Comparison of ENCODE assay signal across 18 cellular contexts in the genomic region with DNA sequence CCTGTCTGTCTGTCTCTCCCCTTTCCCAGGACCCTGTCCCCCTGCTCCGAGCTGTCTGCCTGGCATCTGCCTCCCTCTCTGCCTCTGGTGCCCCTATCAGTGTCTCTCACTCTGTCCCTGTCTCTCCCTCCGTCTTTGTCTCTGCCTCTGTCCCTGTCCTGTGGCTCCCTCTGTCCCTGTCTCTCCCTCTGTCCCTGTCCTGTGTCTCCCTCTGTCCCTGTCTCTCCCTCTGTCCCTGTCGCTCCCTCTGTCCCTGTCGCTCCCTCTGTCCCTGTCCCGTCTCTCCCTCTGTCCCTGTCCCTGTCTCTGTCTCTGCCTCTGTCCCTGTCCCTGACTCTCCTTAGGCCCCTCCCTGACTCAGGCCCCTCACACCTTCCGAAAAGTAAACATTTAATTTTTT.
A peak's percentile ranks its signal among the peaks of the same experiment; 100 is the strongest.
DNase-seq lines count a peak whose midpoint lies in the region; ATAC-seq and TF ChIP-seq lines count a peak whose summit lies in the region.
"Had no signal": no experiment of that assay in that cellular context is flagged by ENCODE, and none has a peak within 500 bp of the region (broad histone marks: within the 10 kb centered on the region; RNA-seq: fewer than 3 reads in every experiment).

No MANE protein-coding gene starts in this region.

- BruUV-seq in Caco-2 (replicated peaks; lab: Mats Ljungman, UMichigan), result no TSS peak

- H3K9me3 Mint-ChIP-seq in Caco-2 (ENCODE audit: unreplicated experiment) (no peaks in the 10 kb centered on the region), endodermal cell (no peaks in the 10 kb centered on the region), progenitor cell of endocrine pancreas (ENCODE audit: low read depth) (no peaks in the 10 kb centered on the region)
- H3K9me3 Mint-ChIP-seq in activated CD4-positive, alpha-beta T cell treated with anti-CD3 and anti-CD28 coated beads, Interleukin-2, amount 10 ng/mL, durations not matched to agents 7 days and 5 days, result no peaks in the 10 kb centered on the region
- H3K9me3 Mint-ChIP-seq: activated naive CD4-positive, alpha-beta T cell treated with anti-CD3 and anti-CD28 coated beads, Interleukin-2, amount 50 U/mL, for 72 hours; neural crest cell had no signal

- CTCF ChIA-PET in Caco-2 (lab: Charles Lee), result interaction anchor here (0.8 to 2.9 kb wide), 3 partner anchors 59 to 208 kb away, joined by 4 to 6 read pairs (median 5); no protein-coding TSS in a partner anchor
- CTCF ChIA-PET in activated CD4-positive, alpha-beta T cell treated with anti-CD3 and anti-CD28 coated beads, Interleukin-2, amount 10 ng/mL, durations not matched to agents 7 days and 5 days (lab: Charles Lee), result interaction anchor here (2.6 kb wide), 1 partner anchor 74 kb away, joined by 8 read pairs; no protein-coding TSS in a partner anchor

- POLR2A ChIA-PET in Caco-2 (lab: Charles Lee), result no interaction called here
- POLR2A ChIA-PET in activated CD4-positive, alpha-beta T cell treated with anti-CD3 and anti-CD28 coated beads, Interleukin-2, amount 10 ng/mL, durations not matched to agents 7 days and 5 days (lab: Charles Lee), result no interaction called here

- H3K4me3 Mint-ChIP-seq in Caco-2 (ENCODE audit: unreplicated experiment) (peak overlapping the region; percentile 54), endodermal cell (peak overlapping the region; percentile 32), progenitor cell of endocrine pancreas (ENCODE audit: low read depth) (no peak overlapping the region)
- H3K4me3 Mint-ChIP-seq in activated CD4-positive, alpha-beta T cell treated with anti-CD3 and anti-CD28 coated beads, Interleukin-2, amount 10 ng/mL, durations not matched to agents 7 days and 5 days, result no peak overlapping the region
- H3K4me3 Mint-ChIP-seq: neural crest cell had no signal

- DNase-seq in Caco-2 (no peak), endodermal cell (no peak), progenitor cell of endocrine pancreas (ENCODE audit: low spot score, unreplicated experiment) (no peak), tibial nerve (ENCODE audit: low spot score in 2 of 2) (no peak)
- DNase-seq in activated CD4-positive, alpha-beta T cell treated with anti-CD3 and anti-CD28 coated beads, Interleukin-2, amount 10 ng/mL, durations not matched to agents 7 days and 5 days, result no peak
- DNase-seq: AML-193, MV-4-11, NCI-H1694, NCI-H2227 treated with DMSO at 0.1 percent for 48 hours, NCI-H748 treated with DMSO at 0.1 percent for 48 hours, Right ventricle myocardium superior, SW 1271 had no signal

- peaks cover 29% of the 10 kb centered on the region for H3K27me3 Mint-ChIP-seq in Caco-2 (ENCODE audit: insufficient read depth, unreplicated experiment)
- peaks cover 83% of the 10 kb centered on the region for H3K27me3 Mint-ChIP-seq in endodermal cell (ENCODE audit: insufficient read depth)
- H3K27me3 Mint-ChIP-seq in progenitor cell of endocrine pancreas, result peaks cover 79% of the 10 kb centered on the region
- H3K27me3 Mint-ChIP-seq in activated CD4-positive, alpha-beta T cell treated with anti-CD3 and anti-CD28 coated beads, Interleukin-2, amount 10 ng/mL, durations not matched to agents 7 days and 5 days, result peaks cover 61% of the 10 kb centered on the region

- H3K4me1 Mint-ChIP-seq in Caco-2 (ENCODE audit: low read depth, unreplicated experiment) (no peaks in the 10 kb centered on the region), endodermal cell (peaks cover 11% of the 10 kb centered on the region), progenitor cell of endocrine pancreas (ENCODE audit: low read depth) (peaks cover 2% of the 10 kb centered on the region)
- H3K4me1 Mint-ChIP-seq in activated CD4-positive, alpha-beta T cell treated with anti-CD3 and anti-CD28 coated beads, Interleukin-2, amount 10 ng/mL, durations not matched to agents 7 days and 5 days, result peaks cover 5% of the 10 kb centered on the region
- H3K4me1 Mint-ChIP-seq: neural crest cell had no signal

- no peaks in the 10 kb centered on the region for H3K9me3 ChIP-seq in Caco-2
- H3K9me3 ChIP-seq in endodermal cell (ENCODE audit: control insufficient read depth, low read length), result no peaks in the 10 kb centered on the region
- H3K9me3 ChIP-seq in tibial nerve, result no peaks in the 10 kb centered on the region
- H3K9me3 ChIP-seq: ascending aorta, psoas muscle had no signal

- H3K9ac ChIP-seq in KMS-11 (no peak overlapping the region), endodermal cell (ENCODE audit: extremely low read depth, low read length, poor library complexity, severe bottlenecking) (no peak overlapping the region)

- H3K27ac ChIP-seq in KMS-11 (no peak overlapping the region), endodermal cell (ENCODE audit: low read depth, low read length) (no peak overlapping the region), tibial nerve (no peak overlapping the region)
- H3K27ac ChIP-seq: ascending aorta, psoas muscle had no signal

- no peaks in the 10 kb centered on the region for H4K20me1 ChIP-seq in KMS-11 (ENCODE audit: insufficient read depth)

- no peaks in the 10 kb centered on the region for H3K36me3 ChIP-seq in Caco-2 (ENCODE audit: control insufficient read depth, insufficient read depth, low read length)
- no peaks in the 10 kb centered on the region for H3K36me3 ChIP-seq in KMS-11 (ENCODE audit: insufficient read depth)
- H3K36me3 ChIP-seq in endodermal cell (ENCODE audit: control insufficient read depth, insufficient read depth, low read length), result no peaks in the 10 kb centered on the region
- H3K36me3 ChIP-seq in tibial nerve, result no peaks in the 10 kb centered on the region
- H3K36me3 ChIP-seq: ascending aorta had no signal

- ATAC-seq in HG03025 (IDR thresholded peaks at IDR 0.05; ENCODE audit: low FRiP score, unreplicated experiment), result no peak

- H3K4me2 ChIP-seq in KMS-11, result 0 out of 2 replicates have a peak overlapping the region, but pooled peaks have one; percentile 17

- H3K4me1 ChIP-seq in Caco-2 (0 out of 2 replicates have a peak, but pooled peaks cover 8% of the 10 kb centered on the region), KMS-11 (ENCODE audit: low read depth, poor library complexity, severe bottlenecking) (peaks cover 4% of the 10 kb centered on the region), endodermal cell (ENCODE audit: control insufficient read depth, insufficient read depth, low read length) (no peaks in the 10 kb centered on the region), tibial nerve (peaks cover 0 to 8% (median 0%) of the 10 kb centered on the region in 4 donors)
- H3K4me1 ChIP-seq: ascending aorta, psoas muscle had no signal

- no peak for TF ChIP-seq EP300 in tibial nerve (IDR thresholded peaks at IDR 0.05)

- TF ChIP-seq CTCF in Caco-2 (IDR thresholded peaks at IDR 0.05; ENCODE audit: insufficient read depth in 1 of 2, low read depth in 1 of 2, low read length in 1 of 2, severe bottlenecking in 1 of 2, unreplicated experiment in 1 of 2) (no peak), KMS-11 (conservative IDR thresholded peaks at IDR 0.05; ENCODE audit: low read depth, low read length) (no peak), endodermal cell (conservative IDR thresholded peaks at IDR 0.05) (no peak), progenitor cell of endocrine pancreas (IDR thresholded peaks at IDR 0.05; ENCODE audit: unreplicated experiment) (no peak), tibial nerve (IDR thresholded peaks at IDR 0.05) (no peak)

- H2AFZ ChIP-seq in KMS-11 (ENCODE audit: low read depth), result peak overlapping the region; percentile 26; the same call in 1 of the 2 replicates

- H3K27me3 ChIP-seq in Caco-2 (replicated peaks; ENCODE audit: control insufficient read depth, insufficient read depth, low read length) (no peaks in the 10 kb centered on the region; the same call in 1 of the 2 replicates), KMS-11 (ENCODE audit: insufficient read depth, low read depth) (peaks cover 19% of the 10 kb centered on the region; the same call in 1 of the 2 replicates), endodermal cell (ENCODE audit: control insufficient read depth, insufficient read depth, low read length, poor library complexity, severe bottlenecking) (peaks cover 79% of the 10 kb centered on the region), tibial nerve (peaks cover 0 to 95% of the 10 kb centered on the region in 2 donors)

- no peaks in the 10 kb centered on the region for H3K79me2 ChIP-seq in KMS-11 (ENCODE audit: insufficient read depth, low read depth)

- intact Hi-C loops in Caco-2 (cut with micrococcal nuclease; ENCODE audit: unreplicated experiment), result loop anchor here (1.0 kb wide), 2 partner anchors 73 to 208 kb away; no protein-coding TSS in a partner anchor

- WGBS in endodermal cell (ENCODE audit: insufficient coverage in 1 of 2, insufficient read length in 1 of 2), 2 experiments, result 51 to 61% methylated on average over 2 to 6 of the region's 6 CpGs
- 22 to 31% methylated on average over 6 of the region's 6 CpGs for WGBS in tibial nerve, 2 donors

- TF ChIP-seq POLR2A in tibial nerve (IDR thresholded peaks at IDR 0.05), result no peak

- no peak overlapping the region for H3K4me3 ChIP-seq in Caco-2 (ENCODE audit: low read depth, low read length)
- no peak overlapping the region for H3K4me3 ChIP-seq in KMS-11 (IDR thresholded peaks at IDR 0.05; ENCODE audit: insufficient read depth, low read depth, low read length)
- peak overlapping the region; percentile 69 for H3K4me3 ChIP-seq in endodermal cell (ENCODE audit: low read length)
- H3K4me3 ChIP-seq in tibial nerve, result no peak overlapping the region
- H3K4me3 ChIP-seq: psoas muscle had no signal

- H3K27ac Mint-ChIP-seq in Caco-2 (ENCODE audit: unreplicated experiment), result no peak overlapping the region
- no peak overlapping the region for H3K27ac Mint-ChIP-seq in endodermal cell
- peak overlapping the region; percentile 45 for H3K27ac Mint-ChIP-seq in progenitor cell of endocrine pancreas
- no peak overlapping the region for H3K27ac Mint-ChIP-seq in activated CD4-positive, alpha-beta T cell treated with anti-CD3 and anti-CD28 coated beads, Interleukin-2, amount 10 ng/mL, durations not matched to agents 7 days and 5 days

- H3K36me3 Mint-ChIP-seq in Caco-2 (ENCODE audit: insufficient read depth, unreplicated experiment) (no peaks in the 10 kb centered on the region), endodermal cell (ENCODE audit: low read depth) (no peaks in the 10 kb centered on the region), progenitor cell of endocrine pancreas (ENCODE audit: insufficient read depth) (no peaks in the 10 kb centered on the region)
- H3K36me3 Mint-ChIP-seq in activated CD4-positive, alpha-beta T cell treated with anti-CD3 and anti-CD28 coated beads, Interleukin-2, amount 10 ng/mL, durations not matched to agents 7 days and 5 days (ENCODE audit: low read depth), result no peaks in the 10 kb centered on the region
- H3K36me3 Mint-ChIP-seq: activated naive CD4-positive, alpha-beta T cell treated with anti-CD3 and anti-CD28 coated beads, Interleukin-2, amount 50 U/mL, for 72 hours had no signal

Comparison
In these comparisons a context has a peak if more than half of its experiments do, and no peak if none do; other contexts are left out.
1. H3K4me3 Mint-ChIP-seq: peak in Caco-2 (single experiment) and endodermal cell (single experiment); none in progenitor cell of endocrine pancreas (single experiment) and activated CD4-positive, alpha-beta T cell treated with anti-CD3 and anti-CD28 coated beads, Interleukin-2, amount 10 ng/mL, durations not matched to agents 7 days and 5 days (single experiment).